Comparison of ENCODE assay signal across 10 cellular contexts in the genomic region with DNA sequence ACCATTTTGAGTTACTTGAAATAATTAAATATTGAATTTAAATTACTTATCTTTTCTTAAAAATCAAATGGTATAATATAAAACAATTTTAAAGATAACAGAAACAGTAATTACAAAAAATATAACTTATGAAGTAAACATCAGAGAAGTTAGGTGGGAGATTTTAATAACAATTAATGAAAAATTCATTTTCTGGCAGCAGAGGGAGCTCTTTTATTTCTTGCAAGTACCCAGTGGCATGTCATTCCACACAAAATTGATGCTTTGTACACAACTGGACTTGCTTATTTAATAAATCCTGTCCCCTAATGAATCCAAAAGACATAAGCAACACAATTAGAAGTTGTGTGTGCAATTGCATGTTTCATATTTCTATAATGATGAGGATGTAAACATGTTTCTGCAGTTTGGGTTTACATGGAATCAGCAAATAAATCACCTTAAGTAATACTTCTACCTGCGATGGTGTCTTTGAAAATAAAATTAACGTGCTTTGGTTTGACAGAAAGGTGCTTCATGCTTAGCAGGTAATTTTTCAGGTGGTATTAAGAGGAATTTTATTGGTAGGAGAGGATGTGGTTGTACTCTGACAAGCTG.
DNase-seq lines count a peak whose midpoint lies in the region; ATAC-seq and TF ChIP-seq lines count a peak whose summit lies in the region.
"Had no signal": no experiment of that assay in that cellular context is flagged by ENCODE, and none has a peak within 500 bp of the region (broad histone marks: within the 10 kb centered on the region; RNA-seq: fewer than 3 reads in every experiment).

No MANE protein-coding gene starts in this region.

- H3K36me3 ChIP-seq in cardiac muscle cell, result no peaks in the 10 kb centered on the region
- H3K36me3 ChIP-seq: colonic mucosa, ovary had no signal

- no peak overlapping the region for H3K27ac ChIP-seq in cardiac muscle cell
- H3K27ac ChIP-seq: colonic mucosa, ovary had no signal

- no peaks in the 10 kb centered on the region for H3K9me3 ChIP-seq in cardiac muscle cell (ENCODE audit: low read depth)
- H3K9me3 ChIP-seq: colonic mucosa, ovary had no signal

- no peak for TF ChIP-seq POLR2A in erythroblast (IDR thresholded peaks at IDR 0.05; ENCODE audit: low read length)

- no peak overlapping the region for H3K4me3 ChIP-seq in cardiac muscle cell
- H3K4me3 ChIP-seq: colonic mucosa, ovary had no signal

- no peaks in the 10 kb centered on the region for H3K4me1 ChIP-seq in cardiac muscle cell (ENCODE audit: low read depth)
- H3K4me1 ChIP-seq: colonic mucosa had no signal

- intact Hi-C loops in cardiac septum (cut with DNase I), result no loop called here

- DNase-seq in cardiac muscle cell (ENCODE audit: low read depth in 1 of 2, low spot score in 1 of 2) (peak; percentile 1 to 23), cardiac septum (ENCODE audit: low spot score) (no peak), NCI-H748 (lab: John Stamatoyannopoulos, UW; ENCODE audit: unreplicated experiment) (peak; percentile 63), erythroblast (lab: John Stamatoyannopoulos, UW) (peak; percentile 1 to 16), NCI-H1930 (lab: John Stamatoyannopoulos, UW) (no peak)
- DNase-seq: colonic mucosa, ovary had no signal

- no peak for TF ChIP-seq CTCF in cardiac muscle cell (IDR thresholded peaks at IDR 0.05; ENCODE audit: low read depth, low read length)

- no peaks in the 10 kb centered on the region for H3K27me3 ChIP-seq in cardiac muscle cell
- H3K27me3 ChIP-seq: colonic mucosa, ovary had no signal

- ATAC-seq in HG02642 (IDR thresholded peaks at IDR 0.05; ENCODE audit: poor library complexity, unreplicated experiment) (no peak), HG03108 (IDR thresholded peaks at IDR 0.05; ENCODE audit: unreplicated experiment) (no peak), GM18867 (IDR thresholded peaks at IDR 0.05; ENCODE audit: unreplicated experiment) (no peak)

Comparison
In these comparisons a context has a peak if more than half of its experiments do, and no peak if none do; other contexts are left out.
1. DNase-seq: peak in cardiac muscle cell (2 of 2), NCI-H748 (single experiment) and erythroblast (2 of 2); none in cardiac septum (single experiment) and NCI-H1930 (0 of 2).